20 cellular contexts compared by ENCODE assay signal in genomic region chr14:97944380-97944779, GRCh38.
DNase-seq lines count a peak whose midpoint lies in the region; ATAC-seq and TF ChIP-seq lines count a peak whose summit lies in the region.
"Had no signal": no experiment of that assay in that cellular context is flagged by ENCODE, and none has a peak within 500 bp of the region (broad histone marks: within the 10 kb centered on the region; RNA-seq: fewer than 3 reads in every experiment).

No MANE protein-coding gene starts in this region.

- peaks cover 3% of the 10 kb centered on the region for H3K9me3 Mint-ChIP-seq in activated CD8-positive, alpha-beta T cell treated with anti-CD3 and anti-CD28 coated beads for 36 hours
- no peaks in the 10 kb centered on the region for H3K9me3 Mint-ChIP-seq in activated CD8-positive, alpha-beta T cell treated with anti-CD3 and anti-CD28 coated beads, Interleukin-2, amount 10 ng/mL, durations not matched to agents 7 days and 5 days (ENCODE audit: insufficient read depth)
- peaks cover 13 to 23% of the 10 kb centered on the region in 2 donors for H3K9me3 Mint-ChIP-seq in activated naive CD4-positive, alpha-beta T cell treated with anti-CD3 and anti-CD28 coated beads, Interleukin-2, amount 50 U/mL, for 72 hours
- peaks cover 9% of the 10 kb centered on the region for H3K9me3 Mint-ChIP-seq in activated naive CD8-positive, alpha-beta T cell (ENCODE audit: low read depth)
- H3K9me3 Mint-ChIP-seq in stimulated activated naive CD8-positive, alpha-beta T cell treated with anti-CD3 and anti-CD28 coated beads, Interleukin-15, Interleukin-2, amounts not matched to agents 100 ng/mL and 50 ng/mL, for 24 hours: peaks cover 11% of the 10 kb centered on the region
- peaks cover 23% of the 10 kb centered on the region for H3K9me3 Mint-ChIP-seq in WTC11
- H3K9me3 Mint-ChIP-seq: H9 had no signal

- no peak for TF ChIP-seq CTCF in activated CD8-positive, alpha-beta T cell treated with anti-CD3 and anti-CD28 coated beads for 36 hours (IDR thresholded peaks at IDR 0.05)
- no peak for TF ChIP-seq CTCF in WTC11 (IDR thresholded peaks at IDR 0.05)

- peaks cover 21% of the 10 kb centered on the region for H3K4me1 Mint-ChIP-seq in activated CD8-positive, alpha-beta T cell treated with anti-CD3 and anti-CD28 coated beads for 36 hours (ENCODE audit: low read depth)
- H3K4me1 Mint-ChIP-seq in activated CD8-positive, alpha-beta T cell treated with anti-CD3 and anti-CD28 coated beads, Interleukin-2, amount 10 ng/mL, durations not matched to agents 7 days and 5 days (ENCODE audit: low read depth): peaks cover 2% of the 10 kb centered on the region
- H3K4me1 Mint-ChIP-seq in activated naive CD8-positive, alpha-beta T cell (ENCODE audit: low read depth): peaks cover 48% of the 10 kb centered on the region
- peaks cover 22% of the 10 kb centered on the region for H3K4me1 Mint-ChIP-seq in stimulated activated naive CD8-positive, alpha-beta T cell treated with anti-CD3 and anti-CD28 coated beads, Interleukin-15, Interleukin-2, amounts not matched to agents 100 ng/mL and 50 ng/mL, for 24 hours (ENCODE audit: low read depth)
- H3K4me1 Mint-ChIP-seq in WTC11: peaks cover 22% of the 10 kb centered on the region

- no peak overlapping the region for H3K4me3 Mint-ChIP-seq in activated CD8-positive, alpha-beta T cell treated with anti-CD3 and anti-CD28 coated beads for 36 hours
- H3K4me3 Mint-ChIP-seq in activated CD8-positive, alpha-beta T cell treated with anti-CD3 and anti-CD28 coated beads, Interleukin-2, amount 10 ng/mL, durations not matched to agents 7 days and 5 days: no peak overlapping the region
- H3K4me3 Mint-ChIP-seq in activated naive CD8-positive, alpha-beta T cell: peak overlapping the region; percentile 25
- peak overlapping the region; percentile 17 for H3K4me3 Mint-ChIP-seq in stimulated activated naive CD8-positive, alpha-beta T cell treated with anti-CD3 and anti-CD28 coated beads, Interleukin-15, Interleukin-2, amounts not matched to agents 100 ng/mL and 50 ng/mL, for 24 hours
- no peak overlapping the region for H3K4me3 Mint-ChIP-seq in WTC11
- H3K4me3 Mint-ChIP-seq: CD4-positive, CD25-positive, alpha-beta regulatory T cell; GM23338; H9 had no signal

- CTCF ChIA-PET in activated CD8-positive, alpha-beta T cell treated with anti-CD3 and anti-CD28 coated beads for 36 hours (lab: Charles Lee): interaction anchor here (0.9 to 1.0 kb wide), 2 partner anchors 14 to 34 kb away, joined by 3 to 4 read pairs; no protein-coding TSS in a partner anchor
- CTCF ChIA-PET in activated CD8-positive, alpha-beta T cell treated with anti-CD3 and anti-CD28 coated beads, Interleukin-2, amount 10 ng/mL, durations not matched to agents 7 days and 5 days (lab: Charles Lee): no interaction called here
- CTCF ChIA-PET in WTC11 (lab: Charles Lee): no interaction called here

- no peak for DNase-seq in activated CD8-positive, alpha-beta T cell treated with anti-CD3 and anti-CD28 coated beads for 36 hours
- DNase-seq in activated CD8-positive, alpha-beta T cell treated with anti-CD3 and anti-CD28 coated beads, Interleukin-2, amount 10 ng/mL, durations not matched to agents 7 days and 5 days: no peak
- no peak for DNase-seq in activated naive CD4-positive, alpha-beta T cell treated with anti-CD3 and anti-CD28 coated beads, Interleukin-2, amount 50 U/mL, for 72 hours (ENCODE audit: low spot score in 2 of 2)
- no peak for DNase-seq in activated naive CD4-positive, alpha-beta T cell treated with Interleukin-2 at 50 U/mL for 16 hours
- no peak for DNase-seq in WTC11 (ENCODE audit: low spot score)
- DNase-seq: CD4-positive, CD25-positive, alpha-beta regulatory T cell; H9; NCI-H1048; NCI-H1417; NCI-H1694; NCI-H2029 treated with DMSO at 0.1 percent for 48 hours; NCI-H446 treated with DMSO at 0.1 percent for 48 hours; NCI-H526; NCI-H82; NK-92 treated with Interleukin-12 subunit alpha and Interleukin-12 subunit beta, amount 100 ng/mL, for 24 hours; PC-9 had no signal

- H3K27me3 Mint-ChIP-seq in activated CD8-positive, alpha-beta T cell treated with anti-CD3 and anti-CD28 coated beads for 36 hours: no peaks in the 10 kb centered on the region
- H3K27me3 Mint-ChIP-seq in activated CD8-positive, alpha-beta T cell treated with anti-CD3 and anti-CD28 coated beads, Interleukin-2, amount 10 ng/mL, durations not matched to agents 7 days and 5 days (ENCODE audit: low read depth): no peaks in the 10 kb centered on the region
- H3K27me3 Mint-ChIP-seq in activated naive CD8-positive, alpha-beta T cell: no peaks in the 10 kb centered on the region
- H3K27me3 Mint-ChIP-seq in stimulated activated naive CD8-positive, alpha-beta T cell treated with anti-CD3 and anti-CD28 coated beads, Interleukin-15, Interleukin-2, amounts not matched to agents 100 ng/mL and 50 ng/mL, for 24 hours: no peaks in the 10 kb centered on the region
- no peaks in the 10 kb centered on the region; the same call in 1 of the 2 replicates for H3K27me3 Mint-ChIP-seq in WTC11 (ENCODE audit: low read depth)
- H3K27me3 Mint-ChIP-seq: CD4-positive, CD25-positive, alpha-beta regulatory T cell had no signal

- POLR2A ChIA-PET in activated CD8-positive, alpha-beta T cell treated with anti-CD3 and anti-CD28 coated beads for 36 hours (lab: Charles Lee): no interaction called here
- POLR2A ChIA-PET in activated CD8-positive, alpha-beta T cell treated with anti-CD3 and anti-CD28 coated beads, Interleukin-2, amount 10 ng/mL, durations not matched to agents 7 days and 5 days (lab: Charles Lee): no interaction called here
- POLR2A ChIA-PET in WTC11 (lab: Charles Lee): no interaction called here

- peak; percentile 51 for ATAC-seq in activated CD8-positive, alpha-beta T cell treated with anti-CD3 and anti-CD28 coated beads for 36 hours
- ATAC-seq in activated CD8-positive, alpha-beta T cell treated with anti-CD3 and anti-CD28 coated beads, Interleukin-2, amount 10 ng/mL, durations not matched to agents 7 days and 5 days: no peak
- peak; percentile 52 to 64 for ATAC-seq in activated naive CD4-positive, alpha-beta T cell treated with anti-CD3 and anti-CD28 coated beads, Interleukin-2, amount 50 U/mL, for 72 hours
- no peak for ATAC-seq in WTC11
- ATAC-seq: GM23338, Right ventricle myocardium inferior had no signal

- peaks cover 14% of the 10 kb centered on the region for H3K36me3 Mint-ChIP-seq in activated CD8-positive, alpha-beta T cell treated with anti-CD3 and anti-CD28 coated beads for 36 hours (ENCODE audit: low read depth)
- peaks cover 3% of the 10 kb centered on the region for H3K36me3 Mint-ChIP-seq in activated CD8-positive, alpha-beta T cell treated with anti-CD3 and anti-CD28 coated beads, Interleukin-2, amount 10 ng/mL, durations not matched to agents 7 days and 5 days (ENCODE audit: low read depth)
- peaks cover 13 to 45% of the 10 kb centered on the region in 2 donors for H3K36me3 Mint-ChIP-seq in activated naive CD4-positive, alpha-beta T cell treated with anti-CD3 and anti-CD28 coated beads, Interleukin-2, amount 50 U/mL, for 72 hours
- peaks cover 42% of the 10 kb centered on the region for H3K36me3 Mint-ChIP-seq in activated naive CD8-positive, alpha-beta T cell
- peaks cover 10% of the 10 kb centered on the region for H3K36me3 Mint-ChIP-seq in stimulated activated naive CD8-positive, alpha-beta T cell treated with anti-CD3 and anti-CD28 coated beads, Interleukin-15, Interleukin-2, amounts not matched to agents 100 ng/mL and 50 ng/mL, for 24 hours (ENCODE audit: low read depth)
- H3K36me3 Mint-ChIP-seq in WTC11: no peaks in the 10 kb centered on the region

- intact Hi-C loops in activated CD8-positive, alpha-beta T cell treated with anti-CD3 and anti-CD28 coated beads for 36 hours (cut with micrococcal nuclease): no loop called here

- peak overlapping the region; percentile 23 for H3K27ac Mint-ChIP-seq in activated CD8-positive, alpha-beta T cell treated with anti-CD3 and anti-CD28 coated beads for 36 hours
- H3K27ac Mint-ChIP-seq in activated CD8-positive, alpha-beta T cell treated with anti-CD3 and anti-CD28 coated beads, Interleukin-2, amount 10 ng/mL, durations not matched to agents 7 days and 5 days: no peak overlapping the region
- peak overlapping the region in 1 of 2 donors; percentile 3 for H3K27ac Mint-ChIP-seq in activated naive CD4-positive, alpha-beta T cell treated with anti-CD3 and anti-CD28 coated beads, Interleukin-2, amount 50 U/mL, for 72 hours
- peak overlapping the region; percentile 91 for H3K27ac Mint-ChIP-seq in activated naive CD8-positive, alpha-beta T cell
- peak overlapping the region; percentile 64 for H3K27ac Mint-ChIP-seq in stimulated activated naive CD8-positive, alpha-beta T cell treated with anti-CD3 and anti-CD28 coated beads, Interleukin-15, Interleukin-2, amounts not matched to agents 100 ng/mL and 50 ng/mL, for 24 hours
- no peak overlapping the region for H3K27ac Mint-ChIP-seq in WTC11
- H3K27ac Mint-ChIP-seq: GM23338, H9 had no signal

TF ChIP-seq in WTC11, 78 proteins besides CTCF, POLR2A, EP300 and RAD21 (continues in another document):
- TF ChIP-seq NFE2L1 (CRISPR knock-in tag; IDR thresholded peaks at IDR 0.05): no peak
- TF ChIP-seq, protein P1, sequence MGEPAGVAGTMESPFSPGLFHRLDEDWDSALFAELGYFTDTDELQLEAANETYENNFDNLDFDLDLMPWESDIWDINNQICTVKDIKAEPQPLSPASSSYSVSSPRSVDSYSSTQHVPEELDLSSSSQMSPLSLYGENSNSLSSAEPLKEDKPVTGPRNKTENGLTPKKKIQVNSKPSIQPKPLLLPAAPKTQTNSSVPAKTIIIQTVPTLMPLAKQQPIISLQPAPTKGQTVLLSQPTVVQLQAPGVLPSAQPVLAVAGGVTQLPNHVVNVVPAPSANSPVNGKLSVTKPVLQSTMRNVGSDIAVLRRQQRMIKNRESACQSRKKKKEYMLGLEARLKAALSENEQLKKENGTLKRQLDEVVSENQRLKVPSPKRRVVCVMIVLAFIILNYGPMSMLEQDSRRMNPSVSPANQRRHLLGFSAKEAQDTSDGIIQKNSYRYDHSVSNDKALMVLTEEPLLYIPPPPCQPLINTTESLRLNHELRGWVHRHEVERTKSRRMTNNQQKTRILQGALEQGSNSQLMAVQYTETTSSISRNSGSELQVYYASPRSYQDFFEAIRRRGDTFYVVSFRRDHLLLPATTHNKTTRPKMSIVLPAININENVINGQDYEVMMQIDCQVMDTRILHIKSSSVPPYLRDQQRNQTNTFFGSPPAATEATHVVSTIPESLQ (CRISPR knock-in tag; IDR thresholded peaks at IDR 0.05): no peak

Comparison
In these comparisons a context has a peak if more than half of its experiments do, and no peak if none do; other contexts are left out.
1. ATAC-seq: peak in activated CD8-positive, alpha-beta T cell treated with anti-CD3 and anti-CD28 coated beads for 36 hours (single experiment) and activated naive CD4-positive, alpha-beta T cell treated with anti-CD3 and anti-CD28 coated beads, Interleukin-2, amount 50 U/mL, for 72 hours (2 of 2); none in activated CD8-positive, alpha-beta T cell treated with anti-CD3 and anti-CD28 coated beads, Interleukin-2, amount 10 ng/mL, durations not matched to agents 7 days and 5 days (single experiment) and WTC11 (single experiment).
2. H3K27ac Mint-ChIP-seq: peak in activated CD8-positive, alpha-beta T cell treated with anti-CD3 and anti-CD28 coated beads for 36 hours (single experiment), activated naive CD8-positive, alpha-beta T cell (single experiment) and stimulated activated naive CD8-positive, alpha-beta T cell treated with anti-CD3 and anti-CD28 coated beads, Interleukin-15, Interleukin-2, amounts not matched to agents 100 ng/mL and 50 ng/mL, for 24 hours (single experiment); none in activated CD8-positive, alpha-beta T cell treated with anti-CD3 and anti-CD28 coated beads, Interleukin-2, amount 10 ng/mL, durations not matched to agents 7 days and 5 days (single experiment) and WTC11 (single experiment).
3. H3K4me3 Mint-ChIP-seq: peak in activated naive CD8-positive, alpha-beta T cell (single experiment) and stimulated activated naive CD8-positive, alpha-beta T cell treated with anti-CD3 and anti-CD28 coated beads, Interleukin-15, Interleukin-2, amounts not matched to agents 100 ng/mL and 50 ng/mL, for 24 hours (single experiment); none in activated CD8-positive, alpha-beta T cell treated with anti-CD3 and anti-CD28 coated beads for 36 hours (single experiment), activated CD8-positive, alpha-beta T cell treated with anti-CD3 and anti-CD28 coated beads, Interleukin-2, amount 10 ng/mL, durations not matched to agents 7 days and 5 days (single experiment) and WTC11 (single experiment).